In genomic region chr14:77761205-77761931, GRCh38 we compare ENCODE assay signal across 8 cellular contexts. TPM values are rescaled to one million over a fixed set of nuclear protein-coding genes. Genes with fewer than 3 reads are reported as not detected.
DNase-seq lines count a peak whose midpoint lies in the region; ATAC-seq, FAIRE-seq and TF ChIP-seq lines count a peak whose summit lies in the region.

No MANE protein-coding gene starts in this region.

- H3K9me3 Mint-ChIP-seq in activated CD8-positive, alpha-beta T cell treated with anti-CD3 and anti-CD28 coated beads for 36 hours, result no peaks in the 10 kb centered on the region
- H3K9me3 Mint-ChIP-seq in nephron, result no peaks in the 10 kb centered on the region

- peaks cover 22% of the 10 kb centered on the region for H3K36me3 Mint-ChIP-seq in activated CD8-positive, alpha-beta T cell treated with anti-CD3 and anti-CD28 coated beads for 36 hours (ENCODE audit: low read depth)
- peaks cover 20% of the 10 kb centered on the region for H3K36me3 Mint-ChIP-seq in nephron (ENCODE audit: low read depth)

- H3K4me1 ChIP-seq in A549, result peaks cover 13% of the 10 kb centered on the region
- no peaks in the 10 kb centered on the region for H3K4me1 ChIP-seq in foreskin keratinocyte

- FAIRE-seq in A549 (lab: Jason Lieb, UNC), result no peak

- intact Hi-C loops in activated CD8-positive, alpha-beta T cell treated with anti-CD3 and anti-CD28 coated beads for 36 hours (cut with micrococcal nuclease), result loop anchor here (1.0 kb wide), 1 partner anchor 39 kb away; the partner anchor contains the start of gene ADCK1

- DNase-seq in A549 (ENCODE audit: low read depth in 1 of 2, low spot score in 1 of 2) (peak; percentile 58 to 66), GM04504 (ENCODE audit: low read depth) (peak; percentile 32), NCI-H1417 treated with DMSO at 0.1 percent for 48 hours (lab: John Stamatoyannopoulos, UW) (peak; percentile 75), foreskin keratinocyte (peak in 1 of 2 donors; percentile 6), 8988T (no peak)
- peak; percentile 6 for DNase-seq in activated CD8-positive, alpha-beta T cell treated with anti-CD3 and anti-CD28 coated beads for 36 hours

- peak overlapping the region; percentile 99 for H3K4me3 ChIP-seq in A549

- H3K27me3 Mint-ChIP-seq in activated CD8-positive, alpha-beta T cell treated with anti-CD3 and anti-CD28 coated beads for 36 hours, result no peaks in the 10 kb centered on the region
- no peaks in the 10 kb centered on the region for H3K27me3 Mint-ChIP-seq in nephron (ENCODE audit: low read depth)

- no peaks in the 10 kb centered on the region for H3K9me3 ChIP-seq in A549

- TF ChIP-seq CTCF in A549 (IDR thresholded peaks at IDR 0.05), result peak; percentile 51
- no peak for TF ChIP-seq CTCF in activated CD8-positive, alpha-beta T cell treated with anti-CD3 and anti-CD28 coated beads for 36 hours (IDR thresholded peaks at IDR 0.05)
- peak; percentile 43 for TF ChIP-seq CTCF in foreskin keratinocyte (conservative IDR thresholded peaks at IDR 0.05)
- TF ChIP-seq CTCF in nephron (IDR thresholded peaks at IDR 0.05; ENCODE audit: unreplicated experiment in 3 of 3), result peak in 1 of 3 experiments; percentile 8

- no peak for TF ChIP-seq POLR2A in A549 (IDR thresholded peaks at IDR 0.05; ENCODE audit: low read length)

- H3K27me3 ChIP-seq in foreskin keratinocyte, result no peaks in the 10 kb centered on the region

- peak overlapping the region; percentile 98 for H3K27ac Mint-ChIP-seq in activated CD8-positive, alpha-beta T cell treated with anti-CD3 and anti-CD28 coated beads for 36 hours
- peak overlapping the region; percentile 96 to 100 (median 98) for H3K27ac Mint-ChIP-seq in nephron

- CTCF ChIA-PET in A549 (lab: Yijun Ruan, JAX), result interaction anchor here (0.5 to 4.5 kb wide), 20 partner anchors 9 to 900 kb away, joined by 3 to 17 read pairs (median 3); partner anchors contain the start of gene ADCK1
- CTCF ChIA-PET in activated CD8-positive, alpha-beta T cell treated with anti-CD3 and anti-CD28 coated beads for 36 hours (lab: Charles Lee), result interaction anchor here (1.0 to 1.7 kb wide), 4 partner anchors 23 to 445 kb away, joined by 3 to 7 read pairs (median 4); partner anchors contain the start of gene ADCK1

- peak; percentile 33 to 47; a peak in 4 of 5 replicates for TF ChIP-seq RAD21 in A549 (conservative IDR thresholded peaks at IDR 0.05 in 1 of 2, IDR thresholded peaks at IDR 0.05 in 1 of 2)

- H3K4me3 Mint-ChIP-seq in activated CD8-positive, alpha-beta T cell treated with anti-CD3 and anti-CD28 coated beads for 36 hours, result peak overlapping the region; percentile 96
- peak overlapping the region; percentile 98 to 99 (median 99) for H3K4me3 Mint-ChIP-seq in nephron

- peak overlapping the region; percentile 96 to 98 for H3K27ac ChIP-seq in A549
- peak overlapping the region; percentile 94 for H3K27ac ChIP-seq in foreskin keratinocyte

- TF ChIP-seq EP300 in A549 (IDR thresholded peaks at IDR 0.05), result no peak

- ATAC-seq in A549, result peak; percentile 80 to 81
- peak; percentile 27 for ATAC-seq in HG02642 (IDR thresholded peaks at IDR 0.05; ENCODE audit: poor library complexity, unreplicated experiment)
- ATAC-seq in activated CD8-positive, alpha-beta T cell treated with anti-CD3 and anti-CD28 coated beads for 36 hours, result peak; percentile 9
- peak; percentile 15 for ATAC-seq in foreskin keratinocyte

- H3K4me2 ChIP-seq in A549, result peak overlapping the region; percentile 82

- WGBS in A549 (ENCODE audit: missing lambda C conversion rate), result 2% methylated on average over 24 of the region's 24 CpGs

- H3K4me1 Mint-ChIP-seq in activated CD8-positive, alpha-beta T cell treated with anti-CD3 and anti-CD28 coated beads for 36 hours (ENCODE audit: low read depth), result peaks cover 30% of the 10 kb centered on the region
- peaks cover 21% of the 10 kb centered on the region for H3K4me1 Mint-ChIP-seq in nephron

- POLR2A ChIA-PET in A549 (lab: Yijun Ruan, JAX), result interaction anchor here (0.7 to 2.7 kb wide), 3 partner anchors 10 to 39 kb away, joined by 3 to 13 read pairs (median 5); partner anchors contain the start of gene ADCK1
- POLR2A ChIA-PET in activated CD8-positive, alpha-beta T cell treated with anti-CD3 and anti-CD28 coated beads for 36 hours (lab: Charles Lee), result interaction anchor here (0.6 to 2.1 kb wide), 4 partner anchors 9 to 303 kb away, joined by 3 to 9 read pairs (median 6); partner anchors contain the start of genes ALKBH1 and SLIRP

TF ChIP-seq in A549, 52 proteins besides CTCF, POLR2A, EP300 and RAD21 (continues in another document):
- peak; percentile 17; the same call in 1 of the 2 replicates for TF ChIP-seq RARB (CRISPR knock-in tag; IDR thresholded peaks at IDR 0.05)
- TF ChIP-seq, protein P1, sequence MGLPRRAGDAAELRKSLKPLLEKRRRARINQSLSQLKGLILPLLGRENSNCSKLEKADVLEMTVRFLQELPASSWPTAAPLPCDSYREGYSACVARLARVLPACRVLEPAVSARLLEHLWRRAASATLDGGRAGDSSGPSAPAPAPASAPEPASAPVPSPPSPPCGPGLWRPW (IDR thresholded peaks at IDR 0.05), result no peak
- TF ChIP-seq JUN (IDR thresholded peaks at IDR 0.05), result no peak; a peak in 1 of 5 replicates
- TF ChIP-seq CEBPB (IDR thresholded peaks at IDR 0.05), result peak; percentile 65 to 72; a peak in 3 of 4 replicates
- TF ChIP-seq, protein P2, sequence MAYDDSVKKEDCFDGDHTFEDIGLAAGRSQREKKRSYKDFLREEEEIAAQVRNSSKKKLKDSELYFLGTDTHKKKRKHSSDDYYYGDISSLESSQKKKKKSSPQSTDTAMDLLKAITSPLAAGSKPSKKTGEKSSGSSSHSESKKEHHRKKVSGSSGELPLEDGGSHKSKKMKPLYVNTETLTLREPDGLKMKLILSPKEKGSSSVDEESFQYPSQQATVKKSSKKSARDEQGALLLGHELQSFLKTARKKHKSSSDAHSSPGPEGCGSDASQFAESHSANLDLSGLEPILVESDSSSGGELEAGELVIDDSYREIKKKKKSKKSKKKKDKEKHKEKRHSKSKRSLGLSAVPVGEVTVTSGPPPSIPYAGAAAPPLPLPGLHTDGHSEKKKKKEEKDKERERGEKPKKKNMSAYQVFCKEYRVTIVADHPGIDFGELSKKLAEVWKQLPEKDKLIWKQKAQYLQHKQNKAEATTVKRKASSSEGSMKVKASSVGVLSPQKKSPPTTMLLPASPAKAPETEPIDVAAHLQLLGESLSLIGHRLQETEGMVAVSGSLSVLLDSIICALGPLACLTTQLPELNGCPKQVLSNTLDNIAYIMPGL (CRISPR knock-in tag; IDR thresholded peaks at IDR 0.05; ENCODE audit: borderline replicate concordance), result no peak
- no peak for TF ChIP-seq TP53 (CRISPR knock-in tag; IDR thresholded peaks at IDR 0.05)
- TF ChIP-seq FOSL2 (IDR thresholded peaks at IDR 0.05), result no peak
- TF ChIP-seq FOSL2 (CRISPR knock-in tag; IDR thresholded peaks at IDR 0.05), result no peak
- no peak for TF ChIP-seq KDM5A (IDR thresholded peaks at IDR 0.05)
- no peak for TF ChIP-seq ZSCAN20 (CRISPR knock-in tag; IDR thresholded peaks at IDR 0.05)
- TF ChIP-seq SREBF2 (IDR thresholded peaks at IDR 0.05), result no peak
- no peak for TF ChIP-seq USF2 (IDR thresholded peaks at IDR 0.05)

RNA-seq across cellular contexts. Expression of gene SNW1, which starts 0.4 kb away (rescaled TPM):
- polyA plus RNA-seq in A549 (2011; rRNA removed) (68.1 and 84.0 TPM in 2 replicates), A549 (2017; fragmentation: RNase III; extraction: RNeasy Plus Mini Kit Qiagen cat#74134 plus additional on column Dnase treatment) (64.8 to 70.4 TPM (median 65.3 TPM) in 3 replicates), foreskin keratinocyte (58.7 and 68.0 TPM in 2 replicates)
- 21.5 and 23.2 TPM in 2 replicates for polyA plus RNA-seq in A549 (2012; cell fraction: cytosol; rRNA removed)
- polyA plus RNA-seq in A549 (2012; cell fraction: nucleus; rRNA removed), result 9.6 and 15.6 TPM in 2 replicates
- 24.6 and 24.7 TPM in 2 replicates for polyA minus RNA-seq in A549 (2011; rRNA and poly(A)+ RNA removed)
- total RNA-seq in activated CD8-positive, alpha-beta T cell treated with anti-CD3 and anti-CD28 coated beads for 36 hours, result 100 to 1,000 TPM in 1 of 2 experiments, 10 to 100 TPM in 1; 95.2 to 121 TPM
- total RNA-seq in foreskin keratinocyte, result 70.2 and 79.8 TPM in 2 replicates

RNA-seq across cellular contexts. Expression of gene ADCK1, which starts 38.5 kb away (rescaled TPM):
- polyA plus RNA-seq in A549 (2011; rRNA removed) (8.1 and 10.0 TPM in 2 replicates), A549 (2017; fragmentation: RNase III; extraction: RNeasy Plus Mini Kit Qiagen cat#74134 plus additional on column Dnase treatment) (6.3 to 7.3 TPM (median 6.6 TPM) in 3 replicates), foreskin keratinocyte (6.2 and 7.1 TPM in 2 replicates)
- 8.0 and 9.7 TPM in 2 replicates for polyA plus RNA-seq in A549 (2012; cell fraction: cytosol; rRNA removed)
- 27.1 and 32.8 TPM in 2 replicates for polyA plus RNA-seq in A549 (2012; cell fraction: nucleus; rRNA removed)
- 8.9 and 10.4 TPM in 2 replicates for polyA minus RNA-seq in A549 (2011; rRNA and poly(A)+ RNA removed)
- 1 to 10 TPM; 5.2 to 5.6 TPM for total RNA-seq in activated CD8-positive, alpha-beta T cell treated with anti-CD3 and anti-CD28 coated beads for 36 hours
- 6.2 and 6.7 TPM in 2 replicates for total RNA-seq in foreskin keratinocyte

RNA-seq across cellular contexts. Expression of gene SLIRP, which starts 53.5 kb away (rescaled TPM):
- polyA plus RNA-seq in A549 (2011; rRNA removed) (419 and 623 TPM in 2 replicates), A549 (2017; fragmentation: RNase III; extraction: RNeasy Plus Mini Kit Qiagen cat#74134 plus additional on column Dnase treatment) (470 to 545 TPM (median 492 TPM) in 3 replicates), foreskin keratinocyte (377 and 381 TPM in 2 replicates)
- 358 and 492 TPM in 2 replicates for polyA plus RNA-seq in A549 (2012; cell fraction: cytosol; rRNA removed)
- 106 and 197 TPM in 2 replicates for polyA plus RNA-seq in A549 (2012; cell fraction: nucleus; rRNA removed)
- polyA minus RNA-seq in A549 (2011; rRNA and poly(A)+ RNA removed), result 44.1 and 63.1 TPM in 2 replicates
- 100 to 1,000 TPM; 141 to 148 TPM for total RNA-seq in activated CD8-positive, alpha-beta T cell treated with anti-CD3 and anti-CD28 coated beads for 36 hours
- 240 and 247 TPM in 2 replicates for total RNA-seq in foreskin keratinocyte

RNA-seq across cellular contexts. Expression of gene ALKBH1, which starts 53.5 kb away (rescaled TPM):
- 24.1 and 24.5 TPM in 2 replicates for polyA plus RNA-seq in A549 (2011; rRNA removed)
- 11.1 and 12.5 TPM in 2 replicates for polyA plus RNA-seq in A549 (2012; cell fraction: cytosol; rRNA removed)
- 7.8 and 9.7 TPM in 2 replicates for polyA plus RNA-seq in A549 (2012; cell fraction: nucleus; rRNA removed)
- polyA plus RNA-seq in A549 (2017; fragmentation: RNase III; extraction: RNeasy Plus Mini Kit Qiagen cat#74134 plus additional on column Dnase treatment), result 10.9 to 11.9 TPM (median 11.4 TPM) in 3 replicates
- 20.5 and 22.2 TPM in 2 replicates for polyA minus RNA-seq in A549 (2011; rRNA and poly(A)+ RNA removed)
- 10 to 100 TPM; 16.3 to 18.0 TPM for total RNA-seq in activated CD8-positive, alpha-beta T cell treated with anti-CD3 and anti-CD28 coated beads for 36 hours
- total RNA-seq in foreskin keratinocyte, result 9.8 and 10.3 TPM in 2 replicates
- 9.1 and 9.8 TPM in 2 replicates for polyA plus RNA-seq in foreskin keratinocyte

Comparison
In these comparisons a context has a peak if more than half of its experiments do, and no peak if none do; other contexts are left out.
1. ATAC-seq: peak in every context shown above with its lines; median percentile 80 in A549; 27 in HG02642; 15 in foreskin keratinocyte; 9 in activated CD8-positive, alpha-beta T cell treated with anti-CD3 and anti-CD28 coated beads for 36 hours.